Comparison of ENCODE assay signal across 8 cellular contexts in the genomic region with DNA sequence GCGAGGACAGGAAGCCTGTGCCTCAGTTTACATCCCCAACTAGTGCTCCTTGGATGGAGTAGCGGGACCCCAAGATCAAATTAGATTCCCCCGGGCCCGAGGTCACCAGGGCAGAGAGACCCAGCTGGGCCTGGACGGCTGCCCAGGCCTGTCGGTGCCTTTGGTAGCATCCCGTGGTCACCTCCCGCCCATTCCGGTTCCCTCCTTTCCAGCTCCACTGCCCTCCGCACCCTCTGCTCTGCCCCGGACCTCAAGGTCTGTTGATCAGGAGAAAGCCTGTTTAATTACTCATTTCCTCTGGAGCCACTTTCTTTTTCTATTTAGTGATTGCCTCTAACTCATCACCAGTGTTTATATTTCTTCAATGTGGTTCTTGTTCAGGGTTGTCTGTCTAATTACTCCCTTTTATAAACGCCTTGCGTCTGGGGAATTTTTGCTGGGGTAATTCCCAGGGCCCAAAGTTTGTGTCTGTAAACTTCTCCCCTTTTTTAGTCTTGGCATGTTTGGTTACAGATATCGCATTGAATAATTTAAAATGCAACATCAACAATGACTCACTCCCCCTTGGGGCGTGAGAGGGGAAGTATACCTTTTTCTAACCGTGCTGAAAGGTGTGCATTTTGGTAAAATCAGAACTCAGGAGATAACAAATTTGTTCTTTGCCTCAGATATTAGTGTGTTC. TPM values are rescaled to one million over a fixed set of nuclear protein-coding genes. Genes with fewer than 3 reads are reported as not detected.
DNase-seq lines count a peak whose midpoint lies in the region; ATAC-seq and TF ChIP-seq lines count a peak whose summit lies in the region.

No MANE protein-coding gene starts in this region.

- peak overlapping the region; percentile 95 for H3K9ac ChIP-seq in DND-41 (ENCODE audit: low read depth, low read length)

- no peak for TF ChIP-seq EP300 in sigmoid colon (IDR thresholded peaks at IDR 0.05)

- intact Hi-C loops in sigmoid colon (cut with DNase I): loop anchor here (2.0 to 5.0 kb wide), 3 partner anchors 43 to 71 kb away; no protein-coding TSS in a partner anchor

- H3K4me3 ChIP-seq in DND-41 (ENCODE audit: low read depth in 1 of 2, low read length in 2 of 2) (peak overlapping the region; percentile 75 to 99; a peak in 3 of 4 replicates), SJCRH30 (peak overlapping the region; percentile 99), right atrium auricular region (peak overlapping the region; percentile 91 to 93), sigmoid colon (peak overlapping the region; percentile 76 to 98 (median 88))

- no peak for DNase-seq in DND-41
- peak; percentile 91 for DNase-seq in HCEC 1CT
- peak; percentile 26 to 33 for DNase-seq in SJCRH30
- DNase-seq in right atrium auricular region (ENCODE audit: low spot score): no peak
- peak; percentile 83 for DNase-seq in sigmoid colon
- DNase-seq in NCI-H1930 (lab: John Stamatoyannopoulos, UW): no peak
- DNase-seq in NCI-H446 treated with DMSO at 0.1 percent for 48 hours (lab: John Stamatoyannopoulos, UW): no peak

- no peak overlapping the region for H2AFZ ChIP-seq in DND-41 (ENCODE audit: low read depth, low read length)

- H3K79me2 ChIP-seq in DND-41 (ENCODE audit: insufficient read depth, low read length): peaks cover 71% of the 10 kb centered on the region

- peaks cover 27% of the 10 kb centered on the region for H3K36me3 ChIP-seq in DND-41 (ENCODE audit: insufficient read depth, low read length)
- H3K36me3 ChIP-seq in SJCRH30: no peaks in the 10 kb centered on the region
- H3K36me3 ChIP-seq in right atrium auricular region: no peaks in the 10 kb centered on the region
- H3K36me3 ChIP-seq in sigmoid colon: no peaks in the 10 kb centered on the region

- H3K4me2 ChIP-seq in DND-41 (ENCODE audit: insufficient read depth, low read length): peak overlapping the region; percentile 99

- H4K20me1 ChIP-seq in DND-41 (ENCODE audit: insufficient read depth, low read length): peaks cover 48% of the 10 kb centered on the region

- H3K9me3 ChIP-seq in DND-41 (ENCODE audit: insufficient read depth, low read length, severe bottlenecking): no peaks in the 10 kb centered on the region
- H3K9me3 ChIP-seq in SJCRH30 (replicated peaks): no peaks in the 10 kb centered on the region
- H3K9me3 ChIP-seq in right atrium auricular region: no peaks in the 10 kb centered on the region
- no peaks in the 10 kb centered on the region for H3K9me3 ChIP-seq in sigmoid colon

- H3K27me3 ChIP-seq in DND-41 (ENCODE audit: insufficient read depth, low read length, poor library complexity) (no peaks in the 10 kb centered on the region), SJCRH30 (no peaks in the 10 kb centered on the region), right atrium auricular region (no peaks in the 10 kb centered on the region), sigmoid colon (no peaks in the 10 kb centered on the region)

- H3K4me1 ChIP-seq in DND-41 (ENCODE audit: insufficient read depth, low read length) (peaks cover 35% of the 10 kb centered on the region), SJCRH30 (peaks cover 7% of the 10 kb centered on the region), right atrium auricular region (peaks cover 0 to 34% of the 10 kb centered on the region in 2 donors), sigmoid colon (peaks cover 0 to 59% (median 46%) of the 10 kb centered on the region in 4 donors)

- TF ChIP-seq CTCF in DND-41 (IDR thresholded peaks at IDR 0.05; ENCODE audit: borderline replicate concordance, extremely low read depth, low read length, poor library complexity, severe bottlenecking) (peak; percentile 26), right atrium auricular region (IDR thresholded peaks at IDR 0.05) (peak in 1 of 2 donors; percentile 20), sigmoid colon (IDR thresholded peaks at IDR 0.05) (peak in 3 of 4 experiments; percentile 9 to 25 (median 16))

- 1% methylated on average over 16 of the region's 16 CpGs for WGBS in sigmoid colon, 2 donors

- H3K27ac ChIP-seq in DND-41 (ENCODE audit: low read length): peak overlapping the region; percentile 79
- peak overlapping the region; percentile 25; the same call in 1 of the 2 replicates for H3K27ac ChIP-seq in SJCRH30
- peak overlapping the region; percentile 78 for H3K27ac ChIP-seq in angular gyrus (ENCODE audit: low read depth, low read length)
- peak overlapping the region; percentile 95 to 97 for H3K27ac ChIP-seq in right atrium auricular region
- peak overlapping the region; percentile 93 to 96 (median 94) for H3K27ac ChIP-seq in sigmoid colon

- TF ChIP-seq POLR2A in sigmoid colon (IDR thresholded peaks at IDR 0.05): no peak

- ATAC-seq in DND-41 (ENCODE audit: insufficient read depth, low read depth): no peak

RNA-seq across cellular contexts. Expression of a gene that starts 1.9 kb away (rescaled TPM):
- 22.1 and 23.4 TPM in 2 replicates for total RNA-seq in SJCRH30 (2014; rRNA removed; shearing (Covaris generic))
- 10 to 100 TPM; 19.4 to 24.8 TPM for total RNA-seq in right atrium auricular region
- 10 to 100 TPM; 15.8 to 47.1 (median 18.0) TPM for total RNA-seq in sigmoid colon
- polyA plus RNA-seq in sigmoid colon: 10 to 100 TPM in 1 of 3 donors, 1 to 10 TPM in 2; 1.8 to 18.1 (median 3.0) TPM

Comparison
In these comparisons a context has a peak if more than half of its experiments do, and no peak if none do; other contexts are left out.
1. DNase-seq: peak in HCEC 1CT (single experiment), SJCRH30 (2 of 2) and sigmoid colon (single experiment); none in DND-41 (single experiment), right atrium auricular region (single experiment), NCI-H1930 (0 of 2) and NCI-H446 treated with DMSO at 0.1 percent for 48 hours (single experiment).
2. H3K27ac ChIP-seq: peak in every context shown above with its lines; median percentile 96 in right atrium auricular region; 94 in sigmoid colon; 79 in DND-41; 78 in angular gyrus; 25 in SJCRH30.
3. Peak in every context shown above with its lines, with median percentiles within 50 percentile points of each other: H3K4me3 ChIP-seq.